Comparison of ENCODE assay signal across 17 cellular contexts in the genomic region with DNA sequence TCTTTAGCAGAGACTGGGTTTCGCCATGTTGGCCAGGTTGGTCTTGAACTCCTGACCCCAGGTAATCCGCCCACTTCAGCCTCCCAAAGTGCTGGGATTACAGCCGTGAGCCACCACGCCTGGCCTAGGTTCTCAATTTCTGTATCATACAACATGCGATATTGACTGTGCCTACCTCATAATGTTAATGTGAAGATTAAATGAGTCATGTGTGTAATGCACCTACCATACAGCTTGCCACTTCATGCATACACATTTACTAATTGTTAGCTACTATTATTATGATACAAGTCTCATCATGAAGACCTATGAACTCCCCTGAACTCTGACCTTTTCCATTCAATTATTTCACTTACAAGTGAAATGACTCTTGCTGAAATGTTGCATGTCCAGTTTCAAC. TPM values are rescaled to one million over a fixed set of nuclear protein-coding genes. Genes with fewer than 3 reads are reported as not detected.
DNase-seq lines count a peak whose midpoint lies in the region; ATAC-seq and TF ChIP-seq lines count a peak whose summit lies in the region.
"Had no signal": no experiment of that assay in that cellular context is flagged by ENCODE, and none has a peak within 500 bp of the region (broad histone marks: within the 10 kb centered on the region; RNA-seq: fewer than 3 reads in every experiment).

No MANE protein-coding gene starts in this region.

- DNase-seq in colonic mucosa (no peak), epithelial cell of esophagus (ENCODE audit: low read depth) (peak; percentile 15), mucosa of descending colon (peak in 1 of 3 donors; percentile 39), transverse colon (no peak), left lung (no peak)
- DNase-seq: Caco-2; CD4-positive, CD25-positive, alpha-beta regulatory T cell; CD8-positive, alpha-beta T cell; DMS153; DND-41; GM23248; H7; HCEC 1CT had no signal

- no peak for TF ChIP-seq EP300 in transverse colon (IDR thresholded peaks at IDR 0.05; ENCODE audit: low read depth)

- H3K27me3 ChIP-seq in colonic mucosa (no peaks in the 10 kb centered on the region), transverse colon (no peaks in the 10 kb centered on the region), left lung (no peaks in the 10 kb centered on the region)
- H3K27me3 ChIP-seq: BLaER1 had no signal

- 65 to 68% methylated on average over 4 to 5 of the region's 5 CpGs for WGBS in transverse colon (ENCODE audit: low coverage in 1 of 2), 2 donors

- TF ChIP-seq CTCF in colonic mucosa (IDR thresholded peaks at IDR 0.05) (no peak), epithelial cell of esophagus (IDR thresholded peaks at IDR 0.05; ENCODE audit: insufficient read depth, low read depth, low read length, missing control alignments) (no peak), mucosa of descending colon (IDR thresholded peaks at IDR 0.05) (no peak), transverse colon (IDR thresholded peaks at IDR 0.05) (no peak), left lung (IDR thresholded peaks at IDR 0.05) (no peak)

- peak overlapping the region; percentile 26 for H3K27ac ChIP-seq in colonic mucosa
- peak overlapping the region; percentile 6 to 72 (median 62) for H3K27ac ChIP-seq in transverse colon
- H3K27ac ChIP-seq in left lung: no peak overlapping the region
- H3K27ac ChIP-seq: BLaER1, C4-2B, GM23248 had no signal

- H3K36me3 ChIP-seq in colonic mucosa (no peaks in the 10 kb centered on the region), mucosa of descending colon (ENCODE audit: low read depth) (no peaks in the 10 kb centered on the region), transverse colon (no peaks in the 10 kb centered on the region), left lung (no peaks in the 10 kb centered on the region)
- H3K36me3 ChIP-seq: BLaER1 had no signal

- intact Hi-C loops in colonic mucosa (cut with DNase I) (no loop called here), mucosa of descending colon (cut with DNase I, micrococcal nuclease) (no loop called here), transverse colon (cut with DNase I; ENCODE audit: low total_unique reads) (no loop called here), left lung (cut with DNase I) (no loop called here)

- H3K9me3 ChIP-seq in colonic mucosa: no peaks in the 10 kb centered on the region
- no peaks in the 10 kb centered on the region for H3K9me3 ChIP-seq in mucosa of descending colon
- no peaks in the 10 kb centered on the region for H3K9me3 ChIP-seq in transverse colon
- no peaks in the 10 kb centered on the region for H3K9me3 ChIP-seq in left lung
- H3K9me3 ChIP-seq: BLaER1, Caco-2 had no signal

- ATAC-seq in mucosa of descending colon (peak; percentile 53), GM18502 (IDR thresholded peaks at IDR 0.05; ENCODE audit: poor library complexity, unreplicated experiment) (no peak), left lung (no peak), HG02970 (IDR thresholded peaks at IDR 0.05; ENCODE audit: low FRiP score, unreplicated experiment) (no peak)
- ATAC-seq: CD8-positive, alpha-beta T cell had no signal

- H3K9ac ChIP-seq in colonic mucosa (ENCODE audit: low read depth in 2 of 2, low read length in 2 of 2): no peak overlapping the region
- H3K9ac ChIP-seq: BLaER1, GM23248 had no signal

- in situ Hi-C loops in transverse colon (cut with MboI; ENCODE audit: low pct_ligation_motif_present in 1 of 4, low pct_unique_long_range_greater_than_20kb in 1 of 4, low sequenced_read_pairs in 3 of 4): no loop called here

- TF ChIP-seq POLR2A in transverse colon (IDR thresholded peaks at IDR 0.05): no peak

- no peak overlapping the region for H3K4me3 ChIP-seq in colonic mucosa
- no peak overlapping the region for H3K4me3 ChIP-seq in epithelial cell of esophagus (ENCODE audit: low read length)
- H3K4me3 ChIP-seq in mucosa of descending colon: no peak overlapping the region
- no peak overlapping the region for H3K4me3 ChIP-seq in transverse colon
- H3K4me3 ChIP-seq in left lung: no peak overlapping the region
- H3K4me3 ChIP-seq: BLaER1, GM23248 had no signal

- H3K4me1 ChIP-seq in colonic mucosa (no peaks in the 10 kb centered on the region), mucosa of descending colon (ENCODE audit: low read depth) (peaks cover 9% of the 10 kb centered on the region), transverse colon (peaks cover 0 to 12% (median 1%) of the 10 kb centered on the region in 4 donors), left lung (no peaks in the 10 kb centered on the region)
- H3K4me1 ChIP-seq: BLaER1 had no signal

RNA-seq across cellular contexts. Expression of a gene that starts 25.7 kb away (rescaled TPM):
- total RNA-seq in colonic mucosa (1 to 10 TPM in 1 of 2 donors, under 1 TPM in 1; 0.74 to 2.2 TPM), mucosa of descending colon (1 to 10 TPM; 1.6 to 7.4 (median 3.1) TPM), transverse colon (10 to 100 TPM in 2 of 4 donors, 1 to 10 TPM in 2; 3.3 to 13.5 (median 8.0) TPM), left lung (1 to 10 TPM; 2.1 to 2.6 TPM)

RNA-seq across cellular contexts. Expression of a gene that starts 47.1 kb away (rescaled TPM):
- 100 to 1,000 TPM; 162 to 190 TPM for total RNA-seq in colonic mucosa
- 100 to 1,000 TPM in 2 of 3 donors, 10 to 100 TPM in 1; 89.7 to 137 (median 126) TPM for total RNA-seq in mucosa of descending colon
- 10 to 100 TPM; 21.5 to 92.2 (median 61.0) TPM for total RNA-seq in transverse colon
- 100 to 1,000 TPM in 1 of 2 donors, 10 to 100 TPM in 1; 78.4 to 116 TPM for total RNA-seq in left lung

Comparison
In these comparisons a context has a peak if more than half of its experiments do, and no peak if none do; other contexts are left out.
1. H3K27ac ChIP-seq: peak in colonic mucosa (single experiment) and transverse colon (4 of 4); none in left lung (0 of 2).